In genomic region chr4:145539677-145540076, GRCh38 we compare ENCODE assay signal across 14 cellular contexts.
"Had no signal": no experiment of that assay in that cellular context is flagged by ENCODE, and none has a peak within 500 bp of the region (broad histone marks: within the 10 kb centered on the region; RNA-seq: fewer than 3 reads in every experiment).

No MANE protein-coding gene starts in this region.

- ATAC-seq: foreskin keratinocyte; stimulated activated naive CD8-positive, alpha-beta T cell treated with anti-CD3 and anti-CD28 coated beads, Interleukin-15, Interleukin-2, amounts not matched to agents 100 U/mL and 50 U/mL, for 24 hours had no signal

- H3K36me3 ChIP-seq: suprapubic skin had no signal

- H3K27me3 ChIP-seq: dorsolateral prefrontal cortex, foreskin keratinocyte, heart left ventricle, suprapubic skin had no signal

- H3K27ac Mint-ChIP-seq: activated CD4-positive, alpha-beta memory T cell treated with anti-CD3 and anti-CD28 coated beads for 36 hours; activated naive CD8-positive, alpha-beta T cell treated with anti-CD3 and anti-CD28 coated beads, Interleukin-2, amount 10 ng/mL, durations not matched to agents 7 days and 5 days; T-helper 2 cell treated with Interferon-gamma antibody and Interleukin-4, amounts not matched to agents 5 μg/mL and 100 μg/mL, for 36 hours had no signal

- H3K36me3 Mint-ChIP-seq: activated CD4-positive, alpha-beta memory T cell treated with anti-CD3 and anti-CD28 coated beads for 36 hours; activated naive CD8-positive, alpha-beta T cell treated with anti-CD3 and anti-CD28 coated beads, Interleukin-2, amount 10 ng/mL, durations not matched to agents 7 days and 5 days had no signal

- H3K4me3 Mint-ChIP-seq: activated CD4-positive, alpha-beta memory T cell treated with anti-CD3 and anti-CD28 coated beads for 36 hours; activated naive CD8-positive, alpha-beta T cell treated with anti-CD3 and anti-CD28 coated beads, Interleukin-2, amount 10 ng/mL, durations not matched to agents 7 days and 5 days; T-helper 2 cell treated with Interferon-gamma antibody and Interleukin-4, amounts not matched to agents 5 μg/mL and 100 μg/mL, for 36 hours had no signal

- H3K9me3 ChIP-seq: heart left ventricle, suprapubic skin had no signal

- H3K9ac ChIP-seq: parathyroid adenoma had no signal

- H3K9me3 Mint-ChIP-seq: activated CD4-positive, alpha-beta memory T cell treated with anti-CD3 and anti-CD28 coated beads for 36 hours; activated naive CD8-positive, alpha-beta T cell treated with anti-CD3 and anti-CD28 coated beads, Interleukin-2, amount 10 ng/mL, durations not matched to agents 7 days and 5 days; T-helper 2 cell treated with Interferon-gamma antibody and Interleukin-4, amounts not matched to agents 5 μg/mL and 100 μg/mL, for 36 hours had no signal

- H3K4me3 ChIP-seq: dorsolateral prefrontal cortex, heart left ventricle, suprapubic skin had no signal

- H3K27ac ChIP-seq: dorsolateral prefrontal cortex, foreskin keratinocyte, parathyroid adenoma, suprapubic skin had no signal

- DNase-seq: activated CD4-positive, alpha-beta memory T cell treated with anti-CD3 and anti-CD28 coated beads for 36 hours; activated naive CD8-positive, alpha-beta T cell treated with anti-CD3 and anti-CD28 coated beads, Interleukin-2, amount 10 ng/mL, durations not matched to agents 7 days and 5 days; activated T-cell treated with anti-CD3 and anti-CD28 coated beads, Interleukin-2, amount 50 U/mL, for 48 hours; aorta; dorsolateral prefrontal cortex; foreskin keratinocyte; heart left ventricle; mesendoderm; stimulated activated CD4-positive, alpha-beta T cell treated with anti-CD3 and anti-CD28 coated beads, Interleukin-4, amount 100 ng/mL, for 1 hour; stimulated activated CD8-positive, alpha-beta memory T cell treated with anti-CD3 and anti-CD28 coated beads, Interleukin-4, amount 100 ng/mL, for 48 hours; stimulated activated naive CD8-positive, alpha-beta T cell treated with anti-CD3 and anti-CD28 coated beads, Interleukin-15, Interleukin-2, amounts not matched to agents 100 U/mL and 50 U/mL, for 24 hours had no signal

- H3K4me1 ChIP-seq: parathyroid adenoma had no signal
